ENCODE assay signal across 8 cellular contexts in genomic region chr19:46717034-46717715, GRCh38. TPM values are rescaled to one million over a fixed set of nuclear protein-coding genes. Genes with fewer than 3 reads are reported as not detected.
DNase-seq lines count a peak whose midpoint lies in the region; ATAC-seq, FAIRE-seq and TF ChIP-seq lines count a peak whose summit lies in the region.

Gene PRKD2, minus strand, starts transcription at chr19:46717114. Its CDS starts 744 bp downstream, at chr19:46716370.

- H3K9me3 ChIP-seq in OCI-LY7 (ENCODE audit: low read length) (no peaks in the 10 kb centered on the region), endothelial cell of umbilical vein (replicated peaks; ENCODE audit: control insufficient read depth, insufficient read depth, low read length) (no peaks in the 10 kb centered on the region)

- H3K4me3 ChIP-seq in OCI-LY7 (ENCODE audit: low read depth, low read length, poor library complexity, severe bottlenecking) (peak within 1 kb of the TSS; percentile 92), endothelial cell of umbilical vein (replicated peaks in 1 of 3; ENCODE audit: insufficient read depth in 1 of 3, low read depth in 1 of 3, low read length in 3 of 3) (peak within 1 kb of the TSS; percentile 76 to 96 (median 85))

- BruUV-seq in OCI-LY7 (replicated peaks; lab: Mats Ljungman, UMichigan) (TSS peak; percentile 78), endothelial cell of umbilical vein (replicated peaks; lab: Mats Ljungman, UMichigan) (TSS peak; percentile 58)

- H3K4me2 ChIP-seq in OCI-LY7 (ENCODE audit: low read length) (peak within 1 kb of the TSS; percentile 99), endothelial cell of umbilical vein (ENCODE audit: insufficient read depth, low read length) (peak within 1 kb of the TSS; percentile 67)

- FAIRE-seq in endothelial cell of umbilical vein (lab: Jason Lieb, UNC), result peak; percentile 85

- ATAC-seq in HG03521 (IDR thresholded peaks at IDR 0.05; ENCODE audit: unreplicated experiment), result peak; percentile 39

- POLR2A ChIA-PET in OCI-LY7 (lab: Charles Lee) (interaction anchor here (0.6 to 0.7 kb wide), 3 partner anchors 10 to 509 kb away, joined by 3 to 8 read pairs (median 4); no protein-coding TSS in a partner anchor), endothelial cell of umbilical vein (lab: Charles Lee) (interaction anchor here (0.7 to 0.8 kb wide), 5 partner anchors 14 to 117 kb away, joined by 3 to 6 read pairs (median 6); no protein-coding TSS in a partner anchor)

- H3K36me3 ChIP-seq in OCI-LY7 (ENCODE audit: insufficient read depth, low read length) (peaks cover 57% of the 10 kb centered on the region), endothelial cell of umbilical vein (ENCODE audit: control insufficient read depth in 2 of 2, extremely low read depth in 1 of 2, insufficient read depth in 2 of 2, low read length in 2 of 2) (peaks cover 6 to 21% of the 10 kb centered on the region in 2 experiments)

- no peaks in the 10 kb centered on the region for H3K9me1 ChIP-seq in endothelial cell of umbilical vein (replicated peaks; ENCODE audit: control insufficient read depth, extremely low read depth, insufficient read depth, low read length)

- H3K79me2 ChIP-seq in OCI-LY7 (ENCODE audit: insufficient read depth, low read depth, low read length), result peaks cover 36% of the 10 kb centered on the region
- H3K79me2 ChIP-seq in endothelial cell of umbilical vein (ENCODE audit: control insufficient read depth, insufficient read depth, low read length), result peaks cover 34% of the 10 kb centered on the region

- H2AFZ ChIP-seq in OCI-LY7 (ENCODE audit: low read length), result no peak within 1 kb of the TSS
- H2AFZ ChIP-seq in endothelial cell of umbilical vein (ENCODE audit: low read depth, low read length), result peak within 1 kb of the TSS; percentile 73

- CTCF ChIA-PET in OCI-LY7 (lab: Charles Lee; ENCODE audit: unreplicated experiment), result no interaction called here
- CTCF ChIA-PET in endothelial cell of umbilical vein (lab: Charles Lee), result interaction anchor here (0.6 to 5.4 kb wide), 3 partner anchors 12 to 34 kb away, joined by 4 to 74 read pairs (median 34); no protein-coding TSS in a partner anchor

- H3K27ac ChIP-seq in OCI-LY7 (ENCODE audit: low read depth, low read length, poor library complexity, severe bottlenecking) (peak within 1 kb of the TSS; percentile 95), endothelial cell of umbilical vein (ENCODE audit: insufficient read depth, low read depth, low read length) (peak within 1 kb of the TSS; percentile 57)

- TF ChIP-seq CTCF in OCI-LY7 (conservative IDR thresholded peaks at IDR 0.05; ENCODE audit: low read length) (no peak), endothelial cell of umbilical vein (IDR thresholded peaks at IDR 0.05; ENCODE audit: extremely low read depth in 1 of 2, insufficient read depth in 1 of 2, low read depth in 1 of 2, low read length in 2 of 2) (no peak)

- peak; percentile 68 for TF ChIP-seq POLR2A in endothelial cell of umbilical vein (IDR thresholded peaks at IDR 0.05; ENCODE audit: low read depth, low read length)

- peak within 1 kb of the TSS; percentile 71 for H3K9ac ChIP-seq in endothelial cell of umbilical vein (replicated peaks; ENCODE audit: extremely low read depth, insufficient read depth, low read length)

- no peaks in the 10 kb centered on the region for H3K27me3 ChIP-seq in endothelial cell of umbilical vein (ENCODE audit: control insufficient read depth in 2 of 2, insufficient read depth in 2 of 2, low read length in 2 of 2)

- intact Hi-C loops in OCI-LY7 (cut with micrococcal nuclease; ENCODE audit: unreplicated experiment), result loop anchor here (5.0 kb wide), 1 partner anchor 70 kb away; the partner anchor contains the start of gene SLC1A5
- intact Hi-C loops in endothelial cell of umbilical vein (cut with micrococcal nuclease), result no loop called here

- no peaks in the 10 kb centered on the region for H3K9me2 ChIP-seq in OCI-LY7 (ENCODE audit: insufficient read depth, low read length)

- peaks cover 61% of the 10 kb centered on the region for H3K4me1 ChIP-seq in OCI-LY7 (ENCODE audit: insufficient read depth, low read length, poor library complexity, severe bottlenecking)
- peaks cover 38% of the 10 kb centered on the region for H3K4me1 ChIP-seq in endothelial cell of umbilical vein (ENCODE audit: control insufficient read depth, extremely low read depth, insufficient read depth, low read length)

- DNase-seq in NCI-H1436 (lab: John Stamatoyannopoulos, UW) (peak; percentile 82), NCI-H1436 treated with DMSO at 0.1 percent for 48 hours (lab: John Stamatoyannopoulos, UW) (no peak), OCI-LY7 (ENCODE audit: low spot score) (peak; percentile 85), activated T-cell treated with anti-CD3 and anti-CD28 coated beads for 1 hour (ENCODE audit: low read depth) (peak; percentile 86), endothelial cell of umbilical vein (ENCODE audit: low read depth, low spot score) (peak; percentile 84), midbrain (lab: John Stamatoyannopoulos, UW) (peak; percentile 86)
- DNase-seq in stimulated activated CD8-positive, alpha-beta memory T cell treated with anti-CD3 and anti-CD28 coated beads, Interleukin-15, amount 100 ng/mL, for 48 hours (ENCODE audit: low read depth in 2 of 2), result peak; percentile 83 to 86

- H4K20me1 ChIP-seq in OCI-LY7 (ENCODE audit: insufficient read depth, low read length) (peaks cover 8% of the 10 kb centered on the region; the same call in 1 of the 2 replicates), endothelial cell of umbilical vein (replicated peaks; ENCODE audit: control insufficient read depth, extremely low read depth, insufficient read depth, low read length) (no peaks in the 10 kb centered on the region)

- dilution Hi-C loops in endothelial cell of umbilical vein (cut with MboI; ENCODE audit: extremely low pct_ligation_motif_present, low sequenced_read_pairs), result no loop called here

TF ChIP-seq in endothelial cell of umbilical vein, 7 proteins besides CTCF, POLR2A, EP300 and RAD21:
- TF ChIP-seq POLR2AphosphoS5 (IDR thresholded peaks at IDR 0.05; ENCODE audit: insufficient read depth, low read depth, low read length) (peak; percentile 75), MYC (IDR thresholded peaks at IDR 0.05; ENCODE audit: low read depth, low read length) (no peak)

RNA-seq across cellular contexts. Expression of gene PRKD2, which starts in this region (rescaled TPM):
- 30.5 and 34.3 TPM in 2 replicates for total RNA-seq in OCI-LY7 (2014; rRNA removed; shearing (Covaris generic))
- 89.2 and 101 TPM in 2 replicates for total RNA-seq in OCI-LY7 (2022)
- 94.9 and 101 TPM in 2 replicates for total RNA-seq in endothelial cell of umbilical vein
- polyA plus RNA-seq in endothelial cell of umbilical vein, result 40.4 and 42.4 TPM in 2 replicates
- polyA plus RNA-seq in endothelial cell of umbilical vein (2011; cell fraction: cytosol; rRNA removed), result 34.8 and 36.2 TPM in 2 replicates
- 69.1 and 74.5 TPM in 2 replicates for polyA plus RNA-seq in endothelial cell of umbilical vein (2011; cell fraction: nucleus; rRNA removed)
- 45.1 and 54.6 TPM in 2 replicates for polyA plus RNA-seq in endothelial cell of umbilical vein (2012)
- polyA minus RNA-seq in endothelial cell of umbilical vein, result 43.7 and 55.6 TPM in 2 replicates
- polyA minus RNA-seq in endothelial cell of umbilical vein (2011; cell fraction: cytosol; rRNA and poly(A)+ RNA removed), result 10.0 TPM
- polyA minus RNA-seq in endothelial cell of umbilical vein (2011; cell fraction: nucleus; rRNA and poly(A)+ RNA removed), result 22.5 and 33.7 TPM in 2 replicates
